In the genomic region with DNA sequence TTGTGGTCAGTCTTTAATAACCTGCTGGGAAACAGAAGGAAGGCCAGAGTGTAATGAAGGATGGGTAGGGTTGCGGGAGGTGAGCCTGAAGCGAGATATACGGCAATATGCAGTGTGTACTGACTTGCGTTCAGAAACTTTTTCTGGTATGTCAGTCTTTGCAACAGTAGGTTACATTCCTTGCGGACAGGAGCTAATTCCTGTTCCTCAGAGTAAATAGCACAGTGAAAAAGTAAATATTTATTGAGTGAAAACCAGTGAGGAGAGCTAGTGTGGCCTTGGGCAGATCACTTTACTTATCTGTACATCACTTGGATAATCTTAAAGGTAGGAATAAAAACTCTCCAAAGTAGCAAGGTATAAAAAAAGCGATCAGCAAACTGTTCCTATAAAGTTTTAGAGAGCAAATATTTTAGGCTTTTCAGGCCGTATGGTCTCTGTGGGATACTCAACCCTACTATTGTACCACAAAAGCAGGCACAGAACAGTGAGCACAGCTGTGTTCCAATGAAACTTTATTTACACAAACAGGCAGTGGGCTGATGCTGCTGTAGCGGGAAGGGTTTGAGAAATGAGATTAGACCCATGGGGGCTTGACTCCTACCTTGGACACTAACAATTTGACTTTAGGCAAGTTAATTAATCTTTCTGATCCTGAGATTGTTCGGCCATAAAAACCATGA, we compare ENCODE assay signal across 16 cellular contexts.
A peak's percentile ranks its signal among the peaks of the same experiment; 100 is the strongest.
DNase-seq lines count a peak whose midpoint lies in the region; ATAC-seq and TF ChIP-seq lines count a peak whose summit lies in the region.
"Had no signal": no experiment of that assay in that cellular context is flagged by ENCODE, and none has a peak within 500 bp of the region (broad histone marks: within the 10 kb centered on the region; RNA-seq: fewer than 3 reads in every experiment).

No MANE protein-coding gene starts in this region.

- H3K4me3 ChIP-seq in LNCaP clone FGC (ENCODE audit: low read depth, low read length) (no peak overlapping the region), ectodermal cell (ENCODE audit: insufficient read depth, low read depth, low read length) (no peak overlapping the region)
- H3K4me3 ChIP-seq: A549 had no signal

- H3K9me3 ChIP-seq in ectodermal cell (ENCODE audit: control insufficient read depth, low read length): no peaks in the 10 kb centered on the region
- H3K9me3 ChIP-seq: A549, BE2C had no signal

- H3K36me3 ChIP-seq in ectodermal cell (ENCODE audit: control insufficient read depth, insufficient read depth, low read length): no peaks in the 10 kb centered on the region
- H3K36me3 ChIP-seq: BE2C had no signal

- WGBS in ectodermal cell, 2 experiments: 85 to 87% methylated on average over 9 of the region's 9 CpGs

- TF ChIP-seq CTCF in 22Rv1 (IDR thresholded peaks at IDR 0.05): no peak
- no peak for TF ChIP-seq CTCF in LNCaP clone FGC (IDR thresholded peaks at IDR 0.05; ENCODE audit: control insufficient read depth, extremely low read depth, insufficient read depth)

- DNase-seq in DMS53 treated with DMSO at 0.1 percent for 48 hours (lab: John Stamatoyannopoulos, UW; ENCODE audit: unreplicated experiment) (peak; percentile 43), LNCaP clone FGC (ENCODE audit: low read depth) (peak; percentile 39), NCI-H82 treated with DMSO at 0.1 percent for 48 hours (lab: John Stamatoyannopoulos, UW; ENCODE audit: unreplicated experiment) (no peak), middle frontal gyrus (ENCODE audit: extremely low spot score, low spot score) (no peak)
- no peak for DNase-seq in activated naive CD4-positive, alpha-beta T cell treated with Interleukin-2 at 50 U/mL for 16 hours
- DNase-seq: BE2C; CD4-positive, alpha-beta memory T cell; DND-41; GDM1; HCEC 1CT had no signal

- H3K27ac ChIP-seq in 22Rv1 (peak overlapping the region; percentile 26), ectodermal cell (ENCODE audit: insufficient read depth, low read depth, low read length, poor library complexity, severe bottlenecking) (peak overlapping the region; percentile 83)
- H3K27ac ChIP-seq: A549, C4-2B, HL-60 had no signal

- H3K4me1 ChIP-seq in ectodermal cell (ENCODE audit: control insufficient read depth, insufficient read depth, low read length): peaks cover 15% of the 10 kb centered on the region

- H3K27me3 ChIP-seq in ectodermal cell (ENCODE audit: control insufficient read depth, insufficient read depth, low read length, poor library complexity, severe bottlenecking): no peaks in the 10 kb centered on the region
- H3K27me3 ChIP-seq: BE2C had no signal

- ATAC-seq in HG03520 (IDR thresholded peaks at IDR 0.05; ENCODE audit: unreplicated experiment): no peak

Comparison
In these comparisons a context has a peak if more than half of its experiments do, and no peak if none do; other contexts are left out.
1. DNase-seq: peak in DMS53 treated with DMSO at 0.1 percent for 48 hours (single experiment) and LNCaP clone FGC (single experiment); none in NCI-H82 treated with DMSO at 0.1 percent for 48 hours (single experiment), activated naive CD4-positive, alpha-beta T cell treated with Interleukin-2 at 50 U/mL for 16 hours (single experiment) and middle frontal gyrus (single experiment).